ENCODE assay signal across 11 cellular contexts in the genomic region with DNA sequence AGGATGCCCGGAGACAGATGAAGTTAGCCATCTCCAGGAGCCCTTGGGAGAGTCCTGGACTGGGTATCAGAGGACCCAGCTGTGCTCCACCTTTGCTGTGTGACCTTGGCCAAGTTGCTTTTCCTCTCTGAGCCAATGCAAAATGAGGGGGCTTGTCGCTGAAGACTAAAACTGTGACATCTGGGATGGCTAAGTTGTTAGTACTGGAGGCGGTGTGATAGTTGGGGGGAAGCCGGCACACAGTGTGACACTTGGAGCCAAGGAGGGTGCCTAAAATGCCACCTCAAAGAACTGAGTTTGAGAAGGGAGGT. TPM values are rescaled to one million over a fixed set of nuclear protein-coding genes. Genes with fewer than 3 reads are reported as not detected.
DNase-seq lines count a peak whose midpoint lies in the region; ATAC-seq, FAIRE-seq and TF ChIP-seq lines count a peak whose summit lies in the region.
"Had no signal": no experiment of that assay in that cellular context is flagged by ENCODE, and none has a peak within 500 bp of the region (broad histone marks: within the 10 kb centered on the region; RNA-seq: fewer than 3 reads in every experiment).

No MANE protein-coding gene starts in this region.

- CTCF ChIA-PET in A549 (lab: Yijun Ruan, JAX), result interaction anchor here (1.0 kb wide), 1 partner anchor 16 kb away, joined by 4 read pairs; the partner anchor contains the start of gene SELENOM

- H2AFZ ChIP-seq in neural cell (ENCODE audit: low read depth, low read length), result peak overlapping the region; percentile 86

- H3K36me3 ChIP-seq in NT2/D1 (ENCODE audit: insufficient read depth, insufficient read length, low read length) (peaks cover 4% of the 10 kb centered on the region), neural cell (ENCODE audit: insufficient read depth, low read length) (no peaks in the 10 kb centered on the region)
- H3K36me3 ChIP-seq: BLaER1 treated with 17β-estradiol and CSF1 and Interleukin-3, amounts not matched to agents 10 nM and 100 nM had no signal

- H3K9me3 ChIP-seq in A549 (no peaks in the 10 kb centered on the region), NT2/D1 (ENCODE audit: insufficient read depth, low read length) (no peaks in the 10 kb centered on the region), neural cell (ENCODE audit: low read length) (no peaks in the 10 kb centered on the region)
- H3K9me3 ChIP-seq: BLaER1 treated with 17β-estradiol and CSF1 and Interleukin-3, amounts not matched to agents 10 nM and 100 nM had no signal

- TF ChIP-seq EP300 in A549 (IDR thresholded peaks at IDR 0.05) (no peak), neural cell (conservative IDR thresholded peaks at IDR 0.05; ENCODE audit: poor library complexity, severe bottlenecking) (no peak)

- H3K4me2 ChIP-seq in A549 (peak overlapping the region; percentile 92), neural cell (ENCODE audit: low read length) (peak overlapping the region; percentile 27)

- TF ChIP-seq POLR2A in A549 (IDR thresholded peaks at IDR 0.05; ENCODE audit: low read length), result no peak
- TF ChIP-seq POLR2A in H54 (IDR thresholded peaks at IDR 0.05; ENCODE audit: low read depth, low read length), result no peak

- no peaks in the 10 kb centered on the region for H3K27me3 ChIP-seq in NT2/D1 (ENCODE audit: insufficient read depth, insufficient read length)
- no peaks in the 10 kb centered on the region for H3K27me3 ChIP-seq in neural cell (ENCODE audit: insufficient read depth, low read depth, low read length)
- H3K27me3 ChIP-seq: BLaER1 treated with 17β-estradiol and CSF1 and Interleukin-3, amounts not matched to agents 10 nM and 100 nM had no signal

- H4K20me1 ChIP-seq in neural cell (ENCODE audit: insufficient read depth), result no peaks in the 10 kb centered on the region
- H4K20me1 ChIP-seq: BLaER1 treated with 17β-estradiol and CSF1 and Interleukin-3, amounts not matched to agents 10 nM and 100 nM had no signal

- H3K9me2 ChIP-seq in neural cell (ENCODE audit: insufficient read depth, low read length), result no peaks in the 10 kb centered on the region

- H3K79me2 ChIP-seq in neural cell (replicated peaks; ENCODE audit: insufficient read depth, low read length), result no peaks in the 10 kb centered on the region

- no peak for TF ChIP-seq CTCF in A549 (IDR thresholded peaks at IDR 0.05)
- TF ChIP-seq CTCF in epithelial cell of proximal tubule (conservative IDR thresholded peaks at IDR 0.05; ENCODE audit: low read depth, low read length), result no peak
- no peak for TF ChIP-seq CTCF in neural cell (IDR thresholded peaks at IDR 0.05; ENCODE audit: poor library complexity, severe bottlenecking)

- H3K4me3 ChIP-seq in A549 (peak overlapping the region; percentile 62), NT2/D1 (ENCODE audit: insufficient read length, low read depth) (peak overlapping the region; percentile 78), epithelial cell of proximal tubule (ENCODE audit: low read depth, low read length) (peak overlapping the region; percentile 58), neural cell (ENCODE audit: low read length) (peak overlapping the region; percentile 74)
- H3K4me3 ChIP-seq: BLaER1 treated with 17β-estradiol and CSF1 and Interleukin-3, amounts not matched to agents 10 nM and 100 nM had no signal

- H3F3A ChIP-seq in neural cell (ENCODE audit: insufficient read depth, low read length, poor library complexity, severe bottlenecking), result no peaks in the 10 kb centered on the region

- TF ChIP-seq RAD21 in A549 (conservative IDR thresholded peaks at IDR 0.05 in 1 of 2, IDR thresholded peaks at IDR 0.05 in 1 of 2) (no peak), neural cell (conservative IDR thresholded peaks at IDR 0.05) (no peak)

- no peak for DNase-seq in A549 (ENCODE audit: low read depth in 1 of 2, low spot score in 1 of 2)
- DNase-seq in NT2/D1 (ENCODE audit: low read depth, low spot score), result no peak
- DNase-seq in epithelial cell of proximal tubule (ENCODE audit: low read depth), result no peak
- no peak for DNase-seq in H54 (ENCODE audit: insufficient read length, low spot score)
- no peak for DNase-seq in activated gamma-delta T cell treated with Interleukin-2 at 50 U/mL for 16 hours
- no peak for DNase-seq in NOMO-1 (lab: John Stamatoyannopoulos, UW; ENCODE audit: unreplicated experiment in 2 of 2)
- DNase-seq in cortex of kidney (lab: John Stamatoyannopoulos, UW), result no peak
- DNase-seq: activated CD4-positive, alpha-beta T cell treated with anti-CD3 and anti-CD28 coated beads for 1 hour; naive thymus-derived CD4-positive, alpha-beta T cell had no signal

- H3K27ac ChIP-seq in A549 (peak overlapping the region; percentile 81 to 94), neural cell (ENCODE audit: low read length) (peak overlapping the region; percentile 46)
- H3K27ac ChIP-seq: BLaER1 treated with 17β-estradiol and CSF1 and Interleukin-3, amounts not matched to agents 10 nM and 100 nM had no signal

- H3K4me1 ChIP-seq in A549 (peaks cover 11% of the 10 kb centered on the region), NT2/D1 (ENCODE audit: insufficient read depth, insufficient read length) (peaks cover 12% of the 10 kb centered on the region)

- peak in 1 of 2 experiments; percentile 26; a peak in 2 of 6 replicates for ATAC-seq in A549
- ATAC-seq: naive thymus-derived CD4-positive, alpha-beta T cell had no signal

- FAIRE-seq in A549 (lab: Jason Lieb, UNC), result no peak
- FAIRE-seq in H54 (lab: Jason Lieb, UNC), result no peak

- H3K9ac ChIP-seq in NT2/D1 (ENCODE audit: insufficient read length, low read depth) (peak overlapping the region; percentile 81), neural cell (ENCODE audit: low read length) (peak overlapping the region; percentile 84)
- H3K9ac ChIP-seq: BLaER1 treated with 17β-estradiol and CSF1 and Interleukin-3, amounts not matched to agents 10 nM and 100 nM had no signal

- 92% methylated on average over 4 of the region's 4 CpGs for WGBS in A549 (ENCODE audit: missing lambda C conversion rate)

- POLR2A ChIA-PET in A549 (lab: Yijun Ruan, JAX), result no interaction called here

TF ChIP-seq in A549, 52 proteins besides CTCF, POLR2A, EP300 and RAD21:
- TF ChIP-seq ZFP36 (IDR thresholded peaks at IDR 0.05; ENCODE audit: borderline replicate concordance, partially characterized antibody), result peak; percentile 21
- TF ChIP-seq JUN (IDR thresholded peaks at IDR 0.05), result no peak
- no peak for TF ChIP-seq RNF2 (IDR thresholded peaks at IDR 0.05; ENCODE audit: borderline replicate concordance, low read depth)

TF ChIP-seq in neural cell, 6 proteins besides CTCF, POLR2A, EP300 and RAD21 (continues in another document):
- no peak for TF ChIP-seq SMC3 (conservative IDR thresholded peaks at IDR 0.05; ENCODE audit: poor library complexity)

RNA-seq across cellular contexts. Expression of gene INPP5J, which starts 0.5 kb away (rescaled TPM):
- polyA plus RNA-seq in A549 (2011; rRNA removed) (0.70 and 0.98 TPM in 2 replicates), A549 (2017; fragmentation: RNase III; extraction: RNeasy Plus Mini Kit Qiagen cat#74134 plus additional on column Dnase treatment) (1.3 to 1.8 TPM (median 1.5 TPM) in 3 replicates), neural cell (3.7 and 9.4 TPM in 2 replicates)
- polyA plus RNA-seq in A549 (2012; cell fraction: cytosol; rRNA removed), result 1.2 and 1.6 TPM in 2 replicates
- polyA plus RNA-seq in A549 (2012; cell fraction: nucleus; rRNA removed), result 7.6 and 9.2 TPM in 2 replicates
- 1.6 and 1.8 TPM in 2 replicates for polyA minus RNA-seq in A549 (2011; rRNA and poly(A)+ RNA removed)
- total RNA-seq in epithelial cell of proximal tubule, result 1.2 and 3.0 TPM in 2 replicates
- 5.1 and 6.0 TPM in 2 replicates for polyA minus RNA-seq in neural cell
- polyA plus RNA-seq: naive thymus-derived CD4-positive, alpha-beta T cell had no signal

RNA-seq across cellular contexts. Expression of gene SELENOM, which starts 15.9 kb away (rescaled TPM):
- polyA plus RNA-seq in A549 (2011; rRNA removed) (14.2 and 15.3 TPM in 2 replicates), A549 (2017; fragmentation: RNase III; extraction: RNeasy Plus Mini Kit Qiagen cat#74134 plus additional on column Dnase treatment) (46.4 to 50.2 TPM (median 46.5 TPM) in 3 replicates), neural cell (6.3 and 6.6 TPM in 2 replicates)
- 62.7 and 76.5 TPM in 2 replicates for polyA plus RNA-seq in A549 (2012; cell fraction: cytosol; rRNA removed)
- polyA plus RNA-seq in A549 (2012; cell fraction: nucleus; rRNA removed), result 82.5 and 94.7 TPM in 2 replicates
- polyA minus RNA-seq in A549 (2011; rRNA and poly(A)+ RNA removed), result 12.4 and 18.3 TPM in 2 replicates
- total RNA-seq in epithelial cell of proximal tubule, result 18.9 and 56.3 TPM in 2 replicates
- 2.1 TPM in 1 of 2 replicates, not detected in the other for polyA minus RNA-seq in neural cell

RNA-seq across cellular contexts. Expression of gene PLA2G3, which starts 17.1 kb away (rescaled TPM):
- polyA plus RNA-seq in A549 (2011; rRNA removed), result not detected in 2 replicates
- polyA plus RNA-seq in A549 (2012; cell fraction: cytosol; rRNA removed), result not detected in 2 replicates
- polyA plus RNA-seq in A549 (2012; cell fraction: nucleus; rRNA removed), result 0.02 TPM in 1 of 2 replicates, not detected in the other
- not detected in 3 replicates for polyA plus RNA-seq in A549 (2017; fragmentation: RNase III; extraction: RNeasy Plus Mini Kit Qiagen cat#74134 plus additional on column Dnase treatment)
- polyA minus RNA-seq in A549 (2011; rRNA and poly(A)+ RNA removed), result not detected in 2 replicates
- total RNA-seq in epithelial cell of proximal tubule, result 2.0 TPM in 1 of 2 replicates, not detected in the other
- not detected in 2 replicates for polyA plus RNA-seq in neural cell
- not detected in 2 replicates for polyA minus RNA-seq in neural cell
- total RNA-seq: naive thymus-derived CD4-positive, alpha-beta T cell had no signal
- polyA plus RNA-seq: naive thymus-derived CD4-positive, alpha-beta T cell had no signal

RNA-seq across cellular contexts. Expression of gene RNF185, which starts 36.7 kb away (rescaled TPM):
- polyA plus RNA-seq in A549 (2011; rRNA removed) (23.5 and 25.5 TPM in 2 replicates), A549 (2017; fragmentation: RNase III; extraction: RNeasy Plus Mini Kit Qiagen cat#74134 plus additional on column Dnase treatment) (12.9 to 14.6 TPM (median 14.0 TPM) in 3 replicates), neural cell (38.5 and 42.2 TPM in 2 replicates)
- 9.7 and 13.0 TPM in 2 replicates for polyA plus RNA-seq in A549 (2012; cell fraction: cytosol; rRNA removed)
- 7.3 and 10.0 TPM in 2 replicates for polyA plus RNA-seq in A549 (2012; cell fraction: nucleus; rRNA removed)
- 17.3 and 18.0 TPM in 2 replicates for polyA minus RNA-seq in A549 (2011; rRNA and poly(A)+ RNA removed)
- 19.7 and 21.8 TPM in 2 replicates for total RNA-seq in epithelial cell of proximal tubule
- polyA minus RNA-seq in neural cell, result 34.3 and 38.0 TPM in 2 replicates

RNA-seq across cellular contexts. Expression of gene SMTN, which starts 42.1 kb away (rescaled TPM):
- polyA plus RNA-seq in A549 (2011; rRNA removed), result 7.0 and 12.7 TPM in 2 replicates
- polyA plus RNA-seq in A549 (2012; cell fraction: cytosol; rRNA removed), result 29.6 and 31.6 TPM in 2 replicates
- polyA plus RNA-seq in A549 (2012; cell fraction: nucleus; rRNA removed), result 122 and 130 TPM in 2 replicates
- polyA plus RNA-seq in A549 (2017; fragmentation: RNase III; extraction: RNeasy Plus Mini Kit Qiagen cat#74134 plus additional on column Dnase treatment), result 33.1 to 37.3 TPM (median 34.9 TPM) in 3 replicates
- 5.5 and 11.3 TPM in 2 replicates for polyA minus RNA-seq in A549 (2011; rRNA and poly(A)+ RNA removed)
- total RNA-seq in epithelial cell of proximal tubule, result 138 and 166 TPM in 2 replicates
- polyA plus RNA-seq in neural cell, result 2.8 and 3.4 TPM in 2 replicates
- 3.5 and 5.6 TPM in 2 replicates for polyA minus RNA-seq in neural cell
